26 cellular contexts compared by ENCODE assay signal in genomic region chr16:81700780-81701165, GRCh38.
DNase-seq lines count a peak whose midpoint lies in the region; ATAC-seq and TF ChIP-seq lines count a peak whose summit lies in the region.
"Had no signal": no experiment of that assay in that cellular context is flagged by ENCODE, and none has a peak within 500 bp of the region (broad histone marks: within the 10 kb centered on the region; RNA-seq: fewer than 3 reads in every experiment).

No MANE protein-coding gene starts in this region.

- peaks cover 41% of the 10 kb centered on the region for H3K36me3 Mint-ChIP-seq in activated T-helper 17 cell treated with anti-CD3 and anti-CD28 coated beads, Interleukin-2, amount 50 U/mL, for 72 hours (ENCODE audit: low read depth)
- H3K36me3 Mint-ChIP-seq in glutamatergic neuron (ENCODE audit: unreplicated experiment) = peaks cover 4% of the 10 kb centered on the region
- H3K36me3 Mint-ChIP-seq in CD4-positive, alpha-beta T cell (ENCODE audit: low read depth) = peaks cover 64% of the 10 kb centered on the region

- no peaks in the 10 kb centered on the region for H3K9me3 ChIP-seq in CD4-positive, alpha-beta T cell (ENCODE audit: control insufficient read depth, low read length)
- H3K9me3 ChIP-seq: gastroesophageal sphincter, tibial nerve had no signal

- H3K27ac Mint-ChIP-seq in stimulated activated naive CD8-positive, alpha-beta T cell treated with anti-CD3 and anti-CD28 coated beads, Interleukin-15, amount 100 ng/mL, for 72 hours = peak overlapping the region; percentile 62 to 67
- peak overlapping the region; percentile 84 for H3K27ac Mint-ChIP-seq in activated T-helper 17 cell treated with anti-CD3 and anti-CD28 coated beads, Interleukin-2, amount 50 U/mL, for 72 hours
- H3K27ac Mint-ChIP-seq in glutamatergic neuron (ENCODE audit: unreplicated experiment) = peak overlapping the region; percentile 25
- H3K27ac Mint-ChIP-seq in CD4-positive, alpha-beta T cell = no peak overlapping the region
- H3K27ac Mint-ChIP-seq: T-helper 1 cell treated with Interleukin-12 subunit alpha and Interleukin-12 subunit beta and Interleukin-4 antibody, amounts not matched to agents 30 μg/mL and 1 μg/mL, for 36 hours had no signal

- CTCF ChIA-PET in CD4-positive, alpha-beta T cell (lab: Charles Lee) = no interaction called here

- H3K4me3 Mint-ChIP-seq in stimulated activated naive CD8-positive, alpha-beta T cell treated with anti-CD3 and anti-CD28 coated beads, Interleukin-15, amount 100 ng/mL, for 72 hours = no peak overlapping the region
- no peak overlapping the region for H3K4me3 Mint-ChIP-seq in activated T-helper 17 cell treated with anti-CD3 and anti-CD28 coated beads, Interleukin-2, amount 50 U/mL, for 72 hours
- H3K4me3 Mint-ChIP-seq in glutamatergic neuron (ENCODE audit: unreplicated experiment) = no peak overlapping the region
- H3K4me3 Mint-ChIP-seq in CD4-positive, alpha-beta T cell = no peak overlapping the region
- H3K4me3 Mint-ChIP-seq: T-helper 1 cell treated with Interleukin-12 subunit alpha and Interleukin-12 subunit beta and Interleukin-4 antibody, amounts not matched to agents 30 μg/mL and 1 μg/mL, for 36 hours had no signal

- H3K4me1 Mint-ChIP-seq in stimulated activated naive CD8-positive, alpha-beta T cell treated with anti-CD3 and anti-CD28 coated beads, Interleukin-15, amount 100 ng/mL, for 72 hours = peaks cover 13% of the 10 kb centered on the region
- no peaks in the 10 kb centered on the region for H3K4me1 Mint-ChIP-seq in activated T-helper 17 cell treated with anti-CD3 and anti-CD28 coated beads, Interleukin-2, amount 50 U/mL, for 72 hours
- H3K4me1 Mint-ChIP-seq in glutamatergic neuron (ENCODE audit: low read depth, unreplicated experiment) = peaks cover 7% of the 10 kb centered on the region
- H3K4me1 Mint-ChIP-seq in CD4-positive, alpha-beta T cell (ENCODE audit: low read depth) = no peaks in the 10 kb centered on the region

- H3K27me3 ChIP-seq in CD4-positive, alpha-beta T cell (ENCODE audit: control insufficient read depth, insufficient read depth, low read length) = no peaks in the 10 kb centered on the region
- H3K27me3 ChIP-seq: brain microvascular endothelial cell, gastroesophageal sphincter, tibial nerve had no signal

- TF ChIP-seq CTCF in glutamatergic neuron (IDR thresholded peaks at IDR 0.05; ENCODE audit: partially characterized antibody, unreplicated experiment) = no peak
- no peak for TF ChIP-seq CTCF in CD4-positive, alpha-beta T cell (IDR thresholded peaks at IDR 0.05)

- H3K27me3 Mint-ChIP-seq in stimulated activated naive CD8-positive, alpha-beta T cell treated with anti-CD3 and anti-CD28 coated beads, Interleukin-15, amount 100 ng/mL, for 72 hours = no peaks in the 10 kb centered on the region
- H3K27me3 Mint-ChIP-seq in activated T-helper 17 cell treated with anti-CD3 and anti-CD28 coated beads, Interleukin-2, amount 50 U/mL, for 72 hours = no peaks in the 10 kb centered on the region
- H3K27me3 Mint-ChIP-seq in glutamatergic neuron (ENCODE audit: unreplicated experiment) = peaks cover 19% of the 10 kb centered on the region
- H3K27me3 Mint-ChIP-seq in CD4-positive, alpha-beta T cell = no peaks in the 10 kb centered on the region

- ATAC-seq in stimulated activated naive CD8-positive, alpha-beta T cell treated with anti-CD3 and anti-CD28 coated beads, Interleukin-15, amount 100 ng/mL, for 72 hours = no peak
- ATAC-seq in stimulated activated naive CD8-positive, alpha-beta T cell treated with anti-CD3 and anti-CD28 coated beads, Interleukin-15, Interleukin-2, amounts not matched to agents 100 U/mL and 50 U/mL, for 24 hours = no peak
- no peak for ATAC-seq in activated T-helper 17 cell treated with anti-CD3 and anti-CD28 coated beads, Interleukin-2, amount 50 U/mL, for 72 hours (replicated peaks)
- no peak for ATAC-seq in CD4-positive, alpha-beta T cell (ENCODE audit: poor library complexity)
- ATAC-seq: activated CD4-positive, CD25-positive, alpha-beta regulatory T cell treated with anti-CD3 and anti-CD28 coated beads, Interleukin-2, amount 50 U/mL, for 24 hours; gastroesophageal sphincter; right cardiac atrium had no signal

- no peaks in the 10 kb centered on the region for H3K9me3 Mint-ChIP-seq in stimulated activated naive CD8-positive, alpha-beta T cell treated with anti-CD3 and anti-CD28 coated beads, Interleukin-15, amount 100 ng/mL, for 72 hours
- no peaks in the 10 kb centered on the region for H3K9me3 Mint-ChIP-seq in activated T-helper 17 cell treated with anti-CD3 and anti-CD28 coated beads, Interleukin-2, amount 50 U/mL, for 72 hours
- H3K9me3 Mint-ChIP-seq in glutamatergic neuron (ENCODE audit: unreplicated experiment) = peaks cover 12% of the 10 kb centered on the region
- H3K9me3 Mint-ChIP-seq in CD4-positive, alpha-beta T cell = no peaks in the 10 kb centered on the region
- H3K9me3 Mint-ChIP-seq: T-helper 1 cell treated with Interleukin-12 subunit alpha and Interleukin-12 subunit beta and Interleukin-4 antibody, amounts not matched to agents 30 μg/mL and 1 μg/mL, for 36 hours had no signal

- DNase-seq in stimulated activated naive CD8-positive, alpha-beta T cell treated with anti-CD3 and anti-CD28 coated beads, Interleukin-15, amount 100 ng/mL, for 72 hours = no peak
- DNase-seq in stimulated activated naive CD8-positive, alpha-beta T cell treated with anti-CD3 and anti-CD28 coated beads, Interleukin-15, Interleukin-2, amounts not matched to agents 100 U/mL and 50 U/mL, for 24 hours = no peak
- DNase-seq in glutamatergic neuron (no peak), putamen (ENCODE audit: low spot score) (no peak)
- no peak for DNase-seq in activated CD4-positive, alpha-beta T cell treated with anti-CD3 and anti-CD28 coated beads, Interleukin-2, amount 50 U/mL, for 48 hours
- no peak for DNase-seq in CD4-positive, alpha-beta T cell
- DNase-seq: activated CD4-positive, alpha-beta T cell treated with anti-CD3 and anti-CD28 coated beads, Interleukin-2, amount 50 U/mL, for 4 hours; activated gamma-delta T cell treated with Interleukin-2 at 50 U/mL for 16 hours; H7; hippocampal formation; KG1; MM.1S; NCI-H1417 treated with DMSO at 0.1 percent for 48 hours; NCI-H2081; NCI-H524 treated with DMSO at 0.1 percent for 48 hours; NK-92 treated with Interleukin-12 subunit alpha and Interleukin-12 subunit beta, amount 100 ng/mL, for 24 hours; stimulated activated CD4-positive, alpha-beta T cell treated with anti-CD3 and anti-CD28 coated beads, Interleukin-2, amount 100 ng/mL, for 24 hours had no signal

- no peak overlapping the region for H3K27ac ChIP-seq in CD4-positive, alpha-beta T cell (ENCODE audit: low read depth, low read length)
- H3K27ac ChIP-seq: brain microvascular endothelial cell, gastroesophageal sphincter, parathyroid adenoma, SK-N-MC, tibial nerve had no signal

- POLR2A ChIA-PET in CD4-positive, alpha-beta T cell (lab: Charles Lee) = no interaction called here

- intact Hi-C loops in CD4-positive, alpha-beta T cell (cut with DNase I, micrococcal nuclease) = no loop called here
